Comparison of ENCODE assay signal across 10 cellular contexts in the genomic region with DNA sequence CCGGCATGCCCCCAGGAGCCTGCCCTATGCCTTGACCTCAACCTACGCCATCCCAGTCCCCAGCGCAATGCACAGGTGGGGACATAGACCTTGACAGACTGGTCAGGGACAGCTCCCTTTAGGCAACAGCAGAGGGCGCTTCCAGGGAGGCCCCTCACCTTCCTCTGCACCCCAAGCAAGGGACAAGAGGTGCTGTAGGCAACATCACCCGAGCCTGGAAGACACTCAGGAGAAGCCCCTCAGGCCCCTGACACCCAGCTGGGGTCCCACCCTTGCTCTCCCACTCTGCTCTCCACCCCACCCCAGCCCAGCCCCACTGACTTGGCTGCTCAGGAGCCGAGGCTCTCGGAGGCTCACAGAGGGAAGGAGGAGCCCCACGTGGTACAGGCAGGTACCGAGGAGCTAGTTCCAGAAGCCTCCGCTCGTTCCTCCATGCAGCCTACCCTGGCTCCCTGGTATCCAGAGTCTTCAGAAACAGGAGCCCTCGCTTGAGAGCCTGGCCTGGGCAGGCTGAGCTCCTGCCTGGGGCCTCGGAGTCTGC. TPM values are rescaled to one million over a fixed set of nuclear protein-coding genes. Genes with fewer than 3 reads are reported as not detected.
DNase-seq lines count a peak whose midpoint lies in the region; ATAC-seq, FAIRE-seq and TF ChIP-seq lines count a peak whose summit lies in the region.
"Had no signal": no experiment of that assay in that cellular context is flagged by ENCODE, and none has a peak within 500 bp of the region (broad histone marks: within the 10 kb centered on the region; RNA-seq: fewer than 3 reads in every experiment).

No MANE protein-coding gene starts in this region.

- H2AFZ ChIP-seq in keratinocyte (ENCODE audit: control insufficient read depth, low read length) = no peak overlapping the region

- no peaks in the 10 kb centered on the region for H4K20me1 ChIP-seq in keratinocyte (ENCODE audit: control insufficient read depth, extremely low read depth, insufficient read depth, low read length)

- H3K4me3 Mint-ChIP-seq in WTC11 = 0 out of 2 replicates have a peak overlapping the region, but pooled peaks have one; percentile 33
- H3K4me3 Mint-ChIP-seq: T-helper 1 cell treated with Interleukin-12 subunit alpha and Interleukin-12 subunit beta and Interleukin-4 antibody, amounts not matched to agents 30 μg/mL and 1 μg/mL, for 36 hours had no signal

- in situ Hi-C loops in HAP-1 (cut with MboI; ENCODE audit: low sequenced_read_pairs) = no loop called here

- H3K4me3 ChIP-seq in GM06990 (replicated peaks; ENCODE audit: low read depth, low read length) (no peak overlapping the region), keratinocyte (ENCODE audit: control insufficient read depth in 2 of 3, extremely low read depth in 1 of 3, insufficient read depth in 2 of 3, low read depth in 1 of 3, low read length in 3 of 3) (no peak overlapping the region), HAP-1 (no peak overlapping the region)
- H3K4me3 ChIP-seq: thoracic aorta had no signal

- H3K36me3 Mint-ChIP-seq in WTC11 = no peaks in the 10 kb centered on the region

- dilution Hi-C loops in keratinocyte (cut with MboI; ENCODE audit: extremely low pct_ligation_motif_present, low sequenced_read_pairs) = no loop called here

- DNase-seq in GM06990 (ENCODE audit: extremely low read depth, insufficient read length) = no peak
- DNase-seq in WTC11 (ENCODE audit: low spot score) = peak; percentile 50
- no peak for DNase-seq in keratinocyte (ENCODE audit: low read depth, low spot score)
- no peak for DNase-seq in HAP-1 (ENCODE audit: low spot score in 2 of 2)
- DNase-seq in superior temporal gyrus (ENCODE audit: extremely low spot score) = no peak

- H3K9me3 ChIP-seq in keratinocyte (ENCODE audit: control insufficient read depth, low read depth, low read length) (no peaks in the 10 kb centered on the region), HAP-1 (no peaks in the 10 kb centered on the region)
- H3K9me3 ChIP-seq: thoracic aorta had no signal

- POLR2A ChIA-PET in WTC11 (lab: Charles Lee) = interaction anchor here (0.5 to 1.1 kb wide), 3 partner anchors 27 to 403 kb away, joined by 3 to 8 read pairs (median 5); a partner anchor contains a TSS

- FAIRE-seq in keratinocyte (lab: Jason Lieb, UNC) = no peak
- FAIRE-seq: islet of Langerhans had no signal

- peaks cover 35% of the 10 kb centered on the region for H3K4me1 Mint-ChIP-seq in WTC11

- no peaks in the 10 kb centered on the region for H3K9me3 Mint-ChIP-seq in WTC11
- H3K9me3 Mint-ChIP-seq: T-helper 1 cell treated with Interleukin-12 subunit alpha and Interleukin-12 subunit beta and Interleukin-4 antibody, amounts not matched to agents 30 μg/mL and 1 μg/mL, for 36 hours had no signal

- H3K9ac ChIP-seq in keratinocyte (ENCODE audit: control insufficient read depth, extremely low read depth, insufficient read depth, low read length) = no peak overlapping the region

- TF ChIP-seq CTCF in GM06990 (IDR thresholded peaks at IDR 0.05; ENCODE audit: insufficient read depth, low read length, poor library complexity, severe bottlenecking) (peak; percentile 79), WTC11 (IDR thresholded peaks at IDR 0.05) (peak; percentile 45), keratinocyte (optimal IDR thresholded peaks at IDR 0.05 in 1 of 3, IDR thresholded peaks at IDR 0.05 in 1 of 3, conservative IDR thresholded peaks at IDR 0.05 in 1 of 3; ENCODE audit: extremely low read depth in 1 of 3, insufficient read depth in 2 of 3, low read length in 3 of 3) (peak; percentile 58 to 89 (median 80))

- peaks cover 95% of the 10 kb centered on the region for H3K27me3 Mint-ChIP-seq in WTC11 (ENCODE audit: low read depth)

- H3K27ac Mint-ChIP-seq in WTC11 = no peak overlapping the region
- H3K27ac Mint-ChIP-seq: T-helper 1 cell treated with Interleukin-12 subunit alpha and Interleukin-12 subunit beta and Interleukin-4 antibody, amounts not matched to agents 30 μg/mL and 1 μg/mL, for 36 hours had no signal

- ATAC-seq in HG02678 (IDR thresholded peaks at IDR 0.05; ENCODE audit: unreplicated experiment) = peak; percentile 42
- peak; percentile 66 for ATAC-seq in WTC11
- no peak for ATAC-seq in GM21515 (IDR thresholded peaks at IDR 0.05; ENCODE audit: unreplicated experiment)

- no peak overlapping the region for H3K27ac ChIP-seq in keratinocyte (ENCODE audit: control insufficient read depth, insufficient read depth, low read length)
- H3K27ac ChIP-seq: thoracic aorta had no signal

- H3K36me3 ChIP-seq in GM06990 (ENCODE audit: control insufficient read depth, insufficient read depth, low read length) = no peaks in the 10 kb centered on the region
- no peaks in the 10 kb centered on the region for H3K36me3 ChIP-seq in keratinocyte (ENCODE audit: control insufficient read depth in 2 of 2, extremely low read depth in 1 of 2, insufficient read depth in 2 of 2, low read length in 2 of 2)
- H3K36me3 ChIP-seq in HAP-1 (replicated peaks) = no peaks in the 10 kb centered on the region
- H3K36me3 ChIP-seq: thoracic aorta had no signal

- no peaks in the 10 kb centered on the region for H3K9me1 ChIP-seq in keratinocyte (ENCODE audit: control insufficient read depth, extremely low read depth, insufficient read depth, low read length)

- CTCF ChIA-PET in WTC11 (lab: Charles Lee) = interaction anchor here (0.6 to 4.0 kb wide), 45 partner anchors 10 to 511 kb away, joined by 3 to 71 read pairs (median 6); a partner anchor contains a TSS

- H3K79me2 ChIP-seq in keratinocyte (ENCODE audit: control insufficient read depth, insufficient read depth, low read length) = no peaks in the 10 kb centered on the region

- peaks cover 2% of the 10 kb centered on the region; the same call in 1 of the 2 replicates for H3K27me3 ChIP-seq in GM06990 (replicated peaks; ENCODE audit: control insufficient read depth, insufficient read depth, low read length)
- peaks cover 63% of the 10 kb centered on the region for H3K27me3 ChIP-seq in keratinocyte (ENCODE audit: control insufficient read depth, extremely low read depth, insufficient read depth, low read length)
- peaks cover 7% of the 10 kb centered on the region; the same call in 1 of the 2 replicates for H3K27me3 ChIP-seq in HAP-1 (ENCODE audit: low read depth)

- H3K4me2 ChIP-seq in keratinocyte (ENCODE audit: control insufficient read depth, extremely low read depth, insufficient read depth, low read depth, low read length) = no peak overlapping the region

- peaks cover 9% of the 10 kb centered on the region for H3K4me1 ChIP-seq in keratinocyte (ENCODE audit: control insufficient read depth, extremely low read depth, insufficient read depth, low read length)
- no peaks in the 10 kb centered on the region for H3K4me1 ChIP-seq in HAP-1

TF ChIP-seq in WTC11, 78 proteins besides CTCF, POLR2A, EP300 and RAD21:
- TF ChIP-seq ETV6 (CRISPR knock-in tag; IDR thresholded peaks at IDR 0.05) (no peak), GABPB1 (CRISPR knock-in tag; IDR thresholded peaks at IDR 0.05) (no peak), CREB1 (CRISPR knock-in tag; IDR thresholded peaks at IDR 0.05) (no peak)
- TF ChIP-seq, protein P1, sequence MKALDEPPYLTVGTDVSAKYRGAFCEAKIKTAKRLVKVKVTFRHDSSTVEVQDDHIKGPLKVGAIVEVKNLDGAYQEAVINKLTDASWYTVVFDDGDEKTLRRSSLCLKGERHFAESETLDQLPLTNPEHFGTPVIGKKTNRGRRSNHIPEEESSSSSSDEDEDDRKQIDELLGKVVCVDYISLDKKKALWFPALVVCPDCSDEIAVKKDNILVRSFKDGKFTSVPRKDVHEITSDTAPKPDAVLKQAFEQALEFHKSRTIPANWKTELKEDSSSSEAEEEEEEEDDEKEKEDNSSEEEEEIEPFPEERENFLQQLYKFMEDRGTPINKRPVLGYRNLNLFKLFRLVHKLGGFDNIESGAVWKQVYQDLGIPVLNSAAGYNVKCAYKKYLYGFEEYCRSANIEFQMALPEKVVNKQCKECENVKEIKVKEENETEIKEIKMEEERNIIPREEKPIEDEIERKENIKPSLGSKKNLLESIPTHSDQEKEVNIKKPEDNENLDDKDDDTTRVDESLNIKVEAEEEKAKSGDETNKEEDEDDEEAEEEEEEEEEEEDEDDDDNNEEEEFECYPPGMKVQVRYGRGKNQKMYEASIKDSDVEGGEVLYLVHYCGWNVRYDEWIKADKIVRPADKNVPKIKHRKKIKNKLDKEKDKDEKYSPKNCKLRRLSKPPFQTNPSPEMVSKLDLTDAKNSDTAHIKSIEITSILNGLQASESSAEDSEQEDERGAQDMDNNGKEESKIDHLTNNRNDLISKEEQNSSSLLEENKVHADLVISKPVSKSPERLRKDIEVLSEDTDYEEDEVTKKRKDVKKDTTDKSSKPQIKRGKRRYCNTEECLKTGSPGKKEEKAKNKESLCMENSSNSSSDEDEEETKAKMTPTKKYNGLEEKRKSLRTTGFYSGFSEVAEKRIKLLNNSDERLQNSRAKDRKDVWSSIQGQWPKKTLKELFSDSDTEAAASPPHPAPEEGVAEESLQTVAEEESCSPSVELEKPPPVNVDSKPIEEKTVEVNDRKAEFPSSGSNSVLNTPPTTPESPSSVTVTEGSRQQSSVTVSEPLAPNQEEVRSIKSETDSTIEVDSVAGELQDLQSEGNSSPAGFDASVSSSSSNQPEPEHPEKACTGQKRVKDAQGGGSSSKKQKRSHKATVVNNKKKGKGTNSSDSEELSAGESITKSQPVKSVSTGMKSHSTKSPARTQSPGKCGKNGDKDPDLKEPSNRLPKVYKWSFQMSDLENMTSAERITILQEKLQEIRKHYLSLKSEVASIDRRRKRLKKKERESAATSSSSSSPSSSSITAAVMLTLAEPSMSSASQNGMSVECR (CRISPR knock-in tag; IDR thresholded peaks at IDR 0.05; ENCODE audit: borderline replicate concordance) = no peak

RNA-seq across cellular contexts. Expression of a gene that starts 2.4 kb away (rescaled TPM):
- 0.16 to 0.34 TPM (median 0.17 TPM) in 3 replicates for total RNA-seq in WTC11 (2021)
- polyA plus RNA-seq in keratinocyte = 0.07 to 0.15 TPM (median 0.07 TPM) in 3 replicates
- not detected for polyA plus RNA-seq in keratinocyte (2011; ENCODE audit: low read depth)
- polyA plus RNA-seq in keratinocyte (2011; cell fraction: cytosol; rRNA removed) = 0.02 and 0.16 TPM in 2 replicates
- 0.19 and 0.35 TPM in 2 replicates for polyA plus RNA-seq in keratinocyte (2011; cell fraction: nucleus; rRNA removed)
- polyA plus RNA-seq in keratinocyte (2012; ENCODE audit: low replicate concordance) = 0.08 TPM in 1 of 2 replicates, not detected in the other
- polyA minus RNA-seq in keratinocyte = 0.06 to 0.13 TPM in 2 of 3 replicates, not detected in the other
- not detected for polyA minus RNA-seq in keratinocyte (2011; cell fraction: cytosol; rRNA and poly(A)+ RNA removed)
- polyA minus RNA-seq in keratinocyte (2011; cell fraction: nucleus; rRNA and poly(A)+ RNA removed) = 0.32 TPM in 1 of 2 replicates, not detected in the other
- total RNA-seq: thoracic aorta had no signal

RNA-seq across cellular contexts. Expression of a gene that starts 56.7 kb away (rescaled TPM):
- 1.1 to 1.5 TPM (median 1.3 TPM) in 3 replicates for total RNA-seq in WTC11 (2021)
- polyA plus RNA-seq in keratinocyte = 1.7 to 2.5 TPM (median 2.3 TPM) in 3 replicates
- polyA plus RNA-seq in keratinocyte (2011; ENCODE audit: low read depth) = 0.75 TPM
- polyA plus RNA-seq in keratinocyte (2011; cell fraction: cytosol; rRNA removed) = 1.7 and 2.3 TPM in 2 replicates
- 6.2 and 6.4 TPM in 2 replicates for polyA plus RNA-seq in keratinocyte (2011; cell fraction: nucleus; rRNA removed)
- 2.1 and 2.4 TPM in 2 replicates for polyA plus RNA-seq in keratinocyte (2012; ENCODE audit: low replicate concordance)
- 3.9 to 6.0 TPM (median 4.9 TPM) in 3 replicates for polyA minus RNA-seq in keratinocyte
- polyA minus RNA-seq in keratinocyte (2011; cell fraction: cytosol; rRNA and poly(A)+ RNA removed) = 4.4 TPM
- 4.8 and 5.7 TPM in 2 replicates for polyA minus RNA-seq in keratinocyte (2011; cell fraction: nucleus; rRNA and poly(A)+ RNA removed)
